In the genomic region with DNA sequence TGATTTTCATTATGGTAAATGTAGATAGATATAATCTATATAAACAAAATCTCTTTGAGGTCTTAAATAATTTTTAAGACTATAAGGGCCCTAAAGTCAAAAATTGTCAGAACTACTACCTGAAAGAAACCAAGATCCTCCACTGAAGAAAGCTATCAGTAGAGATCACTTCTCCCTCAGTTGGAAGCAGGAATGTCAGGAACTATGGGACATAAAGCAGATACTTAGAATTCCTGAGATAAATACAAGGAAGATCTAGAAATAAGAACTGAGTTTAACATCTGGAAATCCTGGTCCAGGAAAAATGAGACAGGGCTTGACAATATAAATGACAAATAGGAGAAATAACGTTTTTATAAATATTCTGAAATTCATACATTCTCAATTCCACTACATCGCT, we compare ENCODE assay signal across 21 cellular contexts.
DNase-seq lines count a peak whose midpoint lies in the region; ATAC-seq, FAIRE-seq and TF ChIP-seq lines count a peak whose summit lies in the region.
"Had no signal": no experiment of that assay in that cellular context is flagged by ENCODE, and none has a peak within 500 bp of the region (broad histone marks: within the 10 kb centered on the region; RNA-seq: fewer than 3 reads in every experiment).

No MANE protein-coding gene starts in this region.

- H2AFZ ChIP-seq in SK-N-SH (ENCODE audit: low read depth) (no peak overlapping the region), astrocyte (ENCODE audit: low read depth, low read length) (no peak overlapping the region)

- TF ChIP-seq EP300 in SK-N-SH (IDR thresholded peaks at IDR 0.05; ENCODE audit: borderline replicate concordance in 1 of 2, low read depth in 1 of 2, low read length in 1 of 2): no peak

- CTCF ChIA-PET in SK-N-SH (lab: Yijun Ruan, JAX): interaction anchor here (1.1 to 3.7 kb wide), 3 partner anchors 33 to 145 kb away, joined by 3 to 21 read pairs (median 4); no protein-coding TSS in a partner anchor

- H3K27me3 ChIP-seq in SK-N-SH (ENCODE audit: insufficient read depth) (no peaks in the 10 kb centered on the region), astrocyte (ENCODE audit: insufficient read depth, low read length) (no peaks in the 10 kb centered on the region), lower lobe of right lung (ENCODE audit: low read depth) (no peaks in the 10 kb centered on the region)
- H3K27me3 ChIP-seq: BLaER1 had no signal

- ATAC-seq in SK-N-SH treated with all-trans-retinoic acid at 6 μM for 48 hours (no peak), lower lobe of right lung (no peak)
- ATAC-seq: A549; CD8-positive, alpha-beta T cell; GM12878; HepG2 had no signal

- H4K20me1 ChIP-seq in SK-N-SH (ENCODE audit: insufficient read depth) (no peaks in the 10 kb centered on the region), astrocyte (ENCODE audit: insufficient read depth, low read length) (no peaks in the 10 kb centered on the region)
- H4K20me1 ChIP-seq: BLaER1 had no signal

- no peaks in the 10 kb centered on the region for H3K36me3 Mint-ChIP-seq in astrocyte (ENCODE audit: low read depth, unreplicated experiment)
- H3K36me3 Mint-ChIP-seq: CD8-positive, alpha-beta T cell had no signal

- H3K4me2 ChIP-seq in SK-N-SH (no peak overlapping the region), astrocyte (ENCODE audit: low read length) (no peak overlapping the region)
- H3K4me2 ChIP-seq: A549, BLaER1 had no signal

- DNase-seq in SK-N-SH (no peak), astrocyte (ENCODE audit: low read depth) (peak; percentile 12), kidney tubule cell (ENCODE audit: low spot score) (peak; percentile 20), renal cortical epithelial cell (ENCODE audit: low read depth) (peak; percentile 21), RCC 7860 (ENCODE audit: low spot score) (no peak), lower lobe of right lung (no peak), GM19240 (ENCODE audit: insufficient read length, low spot score) (no peak)
- DNase-seq: Calu3; CD8-positive, alpha-beta T cell; DMS53; DND-41; EL; GOT3; H9 had no signal

- no peak overlapping the region for H3K27ac ChIP-seq in SK-N-SH (ENCODE audit: low read depth in 2 of 2, low read length in 1 of 2)
- no peak overlapping the region for H3K27ac ChIP-seq in astrocyte (ENCODE audit: low read depth, low read length)
- no peak overlapping the region for H3K27ac ChIP-seq in lower lobe of right lung
- H3K27ac ChIP-seq: 22Rv1, A549, BLaER1 had no signal

- H3K9me3 ChIP-seq in SK-N-SH: no peaks in the 10 kb centered on the region
- no peaks in the 10 kb centered on the region for H3K9me3 ChIP-seq in astrocyte (ENCODE audit: insufficient read depth, low read depth, low read length)
- no peaks in the 10 kb centered on the region for H3K9me3 ChIP-seq in lower lobe of right lung
- H3K9me3 ChIP-seq: A549, BLaER1 had no signal

- peaks cover 0 to 3% of the 10 kb centered on the region in 2 experiments; a peak in 2 of 4 replicates for H3K4me1 ChIP-seq in SK-N-SH (ENCODE audit: control insufficient read depth in 1 of 2, insufficient read depth in 2 of 2, low read depth in 1 of 2, low read length in 1 of 2)
- H3K4me1 ChIP-seq in astrocyte (ENCODE audit: insufficient read depth, low read length): no peaks in the 10 kb centered on the region
- no peaks in the 10 kb centered on the region for H3K4me1 ChIP-seq in lower lobe of right lung
- H3K4me1 ChIP-seq: A549, BLaER1 had no signal

- H3K27me3 Mint-ChIP-seq in astrocyte (ENCODE audit: low read depth, unreplicated experiment): no peaks in the 10 kb centered on the region

- no peak overlapping the region for H3K4me3 ChIP-seq in SK-N-SH (ENCODE audit: low read depth in 2 of 2, low read length in 1 of 2)
- no peak overlapping the region for H3K4me3 ChIP-seq in astrocyte (ENCODE audit: insufficient read depth, low read depth, low read length)
- no peak overlapping the region for H3K4me3 ChIP-seq in lower lobe of right lung
- H3K4me3 ChIP-seq: A549, BLaER1, GM12878 had no signal

- no peaks in the 10 kb centered on the region for H3K36me3 ChIP-seq in SK-N-SH (replicated peaks in 1 of 2; ENCODE audit: control insufficient read depth in 1 of 2, insufficient read depth in 2 of 2, low read length in 1 of 2)
- H3K36me3 ChIP-seq in astrocyte (ENCODE audit: insufficient read depth, low read length): no peaks in the 10 kb centered on the region
- no peaks in the 10 kb centered on the region for H3K36me3 ChIP-seq in lower lobe of right lung
- H3K36me3 ChIP-seq: BLaER1 had no signal

- TF ChIP-seq CTCF in SK-N-SH (IDR thresholded peaks at IDR 0.05) (no peak), astrocyte (IDR thresholded peaks at IDR 0.05; ENCODE audit: insufficient read depth, low read depth, low read length) (no peak), lower lobe of right lung (IDR thresholded peaks at IDR 0.05) (no peak)

- no peak for TF ChIP-seq RAD21 in SK-N-SH (IDR thresholded peaks at IDR 0.05; ENCODE audit: low read length)

- FAIRE-seq in astrocyte (lab: Jason Lieb, UNC) (no peak), RCC 7860 (lab: Jason Lieb, UNC) (no peak)
- FAIRE-seq: A549, GM12878, HepG2 had no signal

- intact Hi-C loops in lower lobe of right lung (cut with DNase I): no loop called here

- H3F3A ChIP-seq in SK-N-SH (replicated peaks; ENCODE audit: insufficient read depth): no peaks in the 10 kb centered on the region

- no peaks in the 10 kb centered on the region for H3K9me2 ChIP-seq in SK-N-SH

- H3K4me3 Mint-ChIP-seq in astrocyte (ENCODE audit: unreplicated experiment): no peak overlapping the region
- H3K4me3 Mint-ChIP-seq: CD8-positive, alpha-beta T cell; H9; IgD-negative memory B cell had no signal

- 84% methylated on average over 2 of the region's 2 CpGs for WGBS in SK-N-SH (ENCODE audit: low lambda C conversion rate)

- POLR2A ChIA-PET in SK-N-SH (lab: Yijun Ruan, JAX): no interaction called here

- H3K9ac ChIP-seq in SK-N-SH (no peak overlapping the region), astrocyte (ENCODE audit: low read length) (no peak overlapping the region)
- H3K9ac ChIP-seq: BLaER1 had no signal

- H3K9me3 Mint-ChIP-seq in astrocyte (ENCODE audit: unreplicated experiment): no peaks in the 10 kb centered on the region

- H3K79me2 ChIP-seq in SK-N-SH (ENCODE audit: insufficient read depth): no peaks in the 10 kb centered on the region
- no peaks in the 10 kb centered on the region for H3K79me2 ChIP-seq in astrocyte (ENCODE audit: insufficient read depth, low read length)

- no peak overlapping the region for H3K27ac Mint-ChIP-seq in astrocyte (ENCODE audit: unreplicated experiment)
- H3K27ac Mint-ChIP-seq: CD8-positive, alpha-beta T cell; H9; IgD-negative memory B cell had no signal

- peaks cover 5% of the 10 kb centered on the region for H3K4me1 Mint-ChIP-seq in astrocyte (ENCODE audit: low read depth, unreplicated experiment)
- H3K4me1 Mint-ChIP-seq: IgD-negative memory B cell had no signal

TF ChIP-seq in SK-N-SH treated with all-trans-retinoic acid at 6 μM for 48 hours, 23 proteins besides CTCF, POLR2A, EP300 and RAD21:
- TF ChIP-seq ISL1 (CRISPR knock-in tag; IDR thresholded peaks at IDR 0.05) (0 out of 2 replicates have a peak, but pooled peaks have one; percentile 14), ZC3H10 (CRISPR knock-in tag; IDR thresholded peaks at IDR 0.05) (no peak)

TF ChIP-seq in SK-N-SH, 30 proteins besides CTCF, POLR2A, EP300 and RAD21 (continues in another document):
- TF ChIP-seq NFIC (IDR thresholded peaks at IDR 0.05; ENCODE audit: borderline replicate concordance) (no peak), YY1 (IDR thresholded peaks at IDR 0.05; ENCODE audit: low read depth) (no peak), RFX5 (IDR thresholded peaks at IDR 0.05; ENCODE audit: low read length) (no peak), RCOR1 (IDR thresholded peaks at IDR 0.05; ENCODE audit: low read length) (no peak), EZH2phosphoT487 (IDR thresholded peaks at IDR 0.05; ENCODE audit: borderline replicate concordance, low read depth) (no peak), FOXM1 (IDR thresholded peaks at IDR 0.05; ENCODE audit: low read depth) (no peak), SMC3 (IDR thresholded peaks at IDR 0.05; ENCODE audit: low read depth, low read length) (no peak), NRF1 (IDR thresholded peaks at IDR 0.05; ENCODE audit: low read depth, low read length) (no peak), GATA2 (CRISPR knock-in tag; IDR thresholded peaks at IDR 0.05) (no peak), TEAD4 (IDR thresholded peaks at IDR 0.05; ENCODE audit: borderline replicate concordance, insufficient read depth) (no peak)
- TF ChIP-seq, protein P1, sequence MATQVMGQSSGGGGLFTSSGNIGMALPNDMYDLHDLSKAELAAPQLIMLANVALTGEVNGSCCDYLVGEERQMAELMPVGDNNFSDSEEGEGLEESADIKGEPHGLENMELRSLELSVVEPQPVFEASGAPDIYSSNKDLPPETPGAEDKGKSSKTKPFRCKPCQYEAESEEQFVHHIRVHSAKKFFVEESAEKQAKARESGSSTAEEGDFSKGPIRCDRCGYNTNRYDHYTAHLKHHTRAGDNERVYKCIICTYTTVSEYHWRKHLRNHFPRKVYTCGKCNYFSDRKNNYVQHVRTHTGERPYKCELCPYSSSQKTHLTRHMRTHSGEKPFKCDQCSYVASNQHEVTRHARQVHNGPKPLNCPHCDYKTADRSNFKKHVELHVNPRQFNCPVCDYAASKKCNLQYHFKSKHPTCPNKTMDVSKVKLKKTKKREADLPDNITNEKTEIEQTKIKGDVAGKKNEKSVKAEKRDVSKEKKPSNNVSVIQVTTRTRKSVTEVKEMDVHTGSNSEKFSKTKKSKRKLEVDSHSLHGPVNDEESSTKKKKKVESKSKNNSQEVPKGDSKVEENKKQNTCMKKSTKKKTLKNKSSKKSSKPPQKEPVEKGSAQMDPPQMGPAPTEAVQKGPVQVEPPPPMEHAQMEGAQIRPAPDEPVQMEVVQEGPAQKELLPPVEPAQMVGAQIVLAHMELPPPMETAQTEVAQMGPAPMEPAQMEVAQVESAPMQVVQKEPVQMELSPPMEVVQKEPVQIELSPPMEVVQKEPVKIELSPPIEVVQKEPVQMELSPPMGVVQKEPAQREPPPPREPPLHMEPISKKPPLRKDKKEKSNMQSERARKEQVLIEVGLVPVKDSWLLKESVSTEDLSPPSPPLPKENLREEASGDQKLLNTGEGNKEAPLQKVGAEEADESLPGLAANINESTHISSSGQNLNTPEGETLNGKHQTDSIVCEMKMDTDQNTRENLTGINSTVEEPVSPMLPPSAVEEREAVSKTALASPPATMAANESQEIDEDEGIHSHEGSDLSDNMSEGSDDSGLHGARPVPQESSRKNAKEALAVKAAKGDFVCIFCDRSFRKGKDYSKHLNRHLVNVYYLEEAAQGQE (IDR thresholded peaks at IDR 0.05; ENCODE audit: low read depth, low read length): no peak
- TF ChIP-seq, protein P2, sequence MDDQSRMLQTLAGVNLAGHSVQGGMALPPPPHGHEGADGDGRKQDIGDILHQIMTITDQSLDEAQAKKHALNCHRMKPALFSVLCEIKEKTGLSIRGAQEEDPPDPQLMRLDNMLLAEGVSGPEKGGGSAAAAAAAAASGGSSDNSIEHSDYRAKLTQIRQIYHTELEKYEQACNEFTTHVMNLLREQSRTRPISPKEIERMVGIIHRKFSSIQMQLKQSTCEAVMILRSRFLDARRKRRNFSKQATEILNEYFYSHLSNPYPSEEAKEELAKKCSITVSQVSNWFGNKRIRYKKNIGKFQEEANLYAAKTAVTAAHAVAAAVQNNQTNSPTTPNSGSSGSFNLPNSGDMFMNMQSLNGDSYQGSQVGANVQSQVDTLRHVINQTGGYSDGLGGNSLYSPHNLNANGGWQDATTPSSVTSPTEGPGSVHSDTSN (IDR thresholded peaks at IDR 0.05): no peak

Comparison
In these comparisons a context has a peak if more than half of its experiments do, and no peak if none do; other contexts are left out.
1. DNase-seq: peak in astrocyte (single experiment), kidney tubule cell (single experiment) and renal cortical epithelial cell (single experiment); none in SK-N-SH (single experiment), RCC 7860 (single experiment), lower lobe of right lung (single experiment) and GM19240 (single experiment).